Comparison of ENCODE assay signal across 17 cellular contexts in genomic region chr4:179328627-179329026, GRCh38.
A peak's percentile ranks its signal among the peaks of the same experiment; 100 is the strongest.
DNase-seq lines count a peak whose midpoint lies in the region; ATAC-seq and TF ChIP-seq lines count a peak whose summit lies in the region.
"Had no signal": no experiment of that assay in that cellular context is flagged by ENCODE, and none has a peak within 500 bp of the region (broad histone marks: within the 10 kb centered on the region; RNA-seq: fewer than 3 reads in every experiment).

No MANE protein-coding gene starts in this region.

- DNase-seq in Right ventricle myocardium inferior (ENCODE audit: missing footprints): peak; percentile 46
- DNase-seq in heart right ventricle: no peak
- peak; percentile 34 for DNase-seq in NCI-H69 (lab: John Stamatoyannopoulos, UW)
- DNase-seq in hepatocyte (ENCODE audit: low spot score): peak; percentile 20
- DNase-seq in UCSD-AML1 (lab: John Stamatoyannopoulos, UW; ENCODE audit: unreplicated experiment): no peak
- no peak for DNase-seq in NCI-H2227 (lab: John Stamatoyannopoulos, UW; ENCODE audit: unreplicated experiment)
- DNase-seq: AML-193; Caco-2; CD4-positive, alpha-beta T cell; GM23248; HCEC 1CT; IMR-90 had no signal

- H4K20me1 ChIP-seq in hepatocyte (ENCODE audit: insufficient read depth, poor library complexity, severe bottlenecking): no peaks in the 10 kb centered on the region

- no peaks in the 10 kb centered on the region for H3K79me2 ChIP-seq in hepatocyte

- ATAC-seq in Right ventricle myocardium inferior (no peak), heart right ventricle (no peak), esophagus mucosa (no peak)
- ATAC-seq: A549, K562 had no signal

- TF ChIP-seq CTCF in heart right ventricle (IDR thresholded peaks at IDR 0.05) (no peak), hepatocyte (IDR thresholded peaks at IDR 0.05; ENCODE audit: poor library complexity) (no peak)

- H3K9me2 ChIP-seq in hepatocyte (replicated peaks; ENCODE audit: insufficient read depth): no peaks in the 10 kb centered on the region

- no peak overlapping the region for H3K4me2 ChIP-seq in hepatocyte
- H3K4me2 ChIP-seq: A549 had no signal

- H3K36me3 ChIP-seq in heart right ventricle (no peaks in the 10 kb centered on the region), hepatocyte (replicated peaks; ENCODE audit: insufficient read depth, low read depth) (no peaks in the 10 kb centered on the region)

- no peak overlapping the region for H3K27ac ChIP-seq in heart right ventricle
- H3K27ac ChIP-seq in hepatocyte: no peak overlapping the region
- H3K27ac ChIP-seq: A549, C4-2B, GM23248, HL-60 had no signal

- no peak overlapping the region for H2AFZ ChIP-seq in hepatocyte
- H2AFZ ChIP-seq: GM23248 had no signal

- 72% methylated on average over 8 of the region's 8 CpGs for WGBS in heart right ventricle, 2 donors
- WGBS in hepatocyte (ENCODE audit: low lambda C conversion rate, missing lambda C conversion rate): 66% methylated on average over 8 of the region's 8 CpGs

- intact Hi-C loops in Right ventricle myocardium inferior (cut with DNase I): no loop called here
- intact Hi-C loops in heart right ventricle (cut with DNase I): no loop called here

- H3K9me3 ChIP-seq in heart right ventricle (no peaks in the 10 kb centered on the region), hepatocyte (ENCODE audit: low read depth) (no peaks in the 10 kb centered on the region)
- H3K9me3 ChIP-seq: A549, Caco-2 had no signal

- H3K4me3 ChIP-seq in heart right ventricle (no peak overlapping the region), hepatocyte (no peak overlapping the region)
- H3K4me3 ChIP-seq: A549, GM23248, K562 had no signal

- H3K4me1 ChIP-seq in heart right ventricle: no peaks in the 10 kb centered on the region
- H3K4me1 ChIP-seq in hepatocyte (ENCODE audit: insufficient read depth): no peaks in the 10 kb centered on the region
- H3K4me1 ChIP-seq: A549, Caco-2 had no signal

- H3K27me3 ChIP-seq in heart right ventricle (no peaks in the 10 kb centered on the region), hepatocyte (no peaks in the 10 kb centered on the region)

Comparison
In these comparisons a context has a peak if more than half of its experiments do, and no peak if none do; other contexts are left out.
1. DNase-seq: peak in Right ventricle myocardium inferior (single experiment), NCI-H69 (single experiment) and hepatocyte (single experiment); none in heart right ventricle (0 of 2), UCSD-AML1 (single experiment) and NCI-H2227 (single experiment).